10 cellular contexts compared by ENCODE assay signal in genomic region chr22:42906605-42907338, GRCh38. TPM values are rescaled to one million over a fixed set of nuclear protein-coding genes. Genes with fewer than 3 reads are reported as not detected.
DNase-seq lines count a peak whose midpoint lies in the region; ATAC-seq and TF ChIP-seq lines count a peak whose summit lies in the region.
"Had no signal": no experiment of that assay in that cellular context is flagged by ENCODE, and none has a peak within 500 bp of the region (broad histone marks: within the 10 kb centered on the region; RNA-seq: fewer than 3 reads in every experiment).

No MANE protein-coding gene starts in this region.

- H3K27me3 ChIP-seq in esophagus muscularis mucosa (no peaks in the 10 kb centered on the region), upper lobe of left lung (no peaks in the 10 kb centered on the region)

- TF ChIP-seq EP300 in esophagus muscularis mucosa (IDR thresholded peaks at IDR 0.05): no peak
- no peak for TF ChIP-seq EP300 in upper lobe of left lung (IDR thresholded peaks at IDR 0.05)

- peaks cover 0 to 31% (median 17%) of the 10 kb centered on the region in 4 donors for H3K36me3 ChIP-seq in esophagus muscularis mucosa
- peaks cover 5 to 33% (median 14%) of the 10 kb centered on the region in 4 donors for H3K36me3 ChIP-seq in upper lobe of left lung

- POLR2A ChIA-PET in RWPE1 (lab: Yijun Ruan, JAX; ENCODE audit: low non-redundant PET): no interaction called here

- TF ChIP-seq CTCF in RWPE1 (conservative IDR thresholded peaks at IDR 0.05; ENCODE audit: low read depth) (no peak), esophagus muscularis mucosa (IDR thresholded peaks at IDR 0.05) (no peak), upper lobe of left lung (IDR thresholded peaks at IDR 0.05) (no peak)

- H3K4me1 ChIP-seq in esophagus muscularis mucosa (peaks cover 96 to 100% (median 98%) of the 10 kb centered on the region in 4 donors), upper lobe of left lung (peaks cover 36 to 61% (median 40%) of the 10 kb centered on the region in 4 donors)

- intact Hi-C loops in esophagus muscularis mucosa (cut with DNase I): no loop called here

- CTCF ChIA-PET in RWPE1 (lab: Yijun Ruan, JAX): no interaction called here

- H3K27ac ChIP-seq in RWPE1: peak overlapping the region; percentile 81
- H3K27ac ChIP-seq in esophagus muscularis mucosa (replicated peaks in 1 of 4): peak overlapping the region; percentile 73 to 85 (median 76)
- H3K27ac ChIP-seq in upper lobe of left lung: peak overlapping the region in 3 of 4 donors; percentile 69 to 77 (median 73)

- H3K4me3 ChIP-seq in esophagus muscularis mucosa: no peak overlapping the region
- no peak overlapping the region for H3K4me3 ChIP-seq in upper lobe of left lung

- DNase-seq in RWPE1 (ENCODE audit: low spot score): no peak
- no peak for DNase-seq in esophagus muscularis mucosa (ENCODE audit: extremely low spot score)
- peak; percentile 57 for DNase-seq in mucosa of gallbladder (ENCODE audit: low spot score)
- DNase-seq in upper lobe of left lung: no peak
- no peak for DNase-seq in activated T-cell treated with anti-CD3 and anti-CD28 coated beads, Interleukin-2, amount 50 U/mL, for 48 hours
- DNase-seq in T-helper 9 cell: no peak
- no peak for DNase-seq in UCSD-AML1 (lab: John Stamatoyannopoulos, UW; ENCODE audit: unreplicated experiment)
- DNase-seq: activated CD4-positive, alpha-beta memory T cell treated with anti-CD3 and anti-CD28 coated beads for 36 hours; NCI-H69 had no signal

- 61% methylated on average over 6 of the region's 6 CpGs for WGBS in esophagus muscularis mucosa
- 59 to 61% methylated on average over 5 to 6 of the region's 6 CpGs for WGBS in upper lobe of left lung, 2 donors

- H3K9me3 ChIP-seq in esophagus muscularis mucosa (no peaks in the 10 kb centered on the region), upper lobe of left lung (no peaks in the 10 kb centered on the region)

- ATAC-seq in upper lobe of left lung (ENCODE audit: low FRiP score in 2 of 2) (peak in 1 of 2 donors; percentile 25), HG02678 (IDR thresholded peaks at IDR 0.05; ENCODE audit: unreplicated experiment) (no peak)

- TF ChIP-seq POLR2A in esophagus muscularis mucosa (IDR thresholded peaks at IDR 0.05; ENCODE audit: low read depth): no peak
- no peak for TF ChIP-seq POLR2A in upper lobe of left lung (IDR thresholded peaks at IDR 0.05)

RNA-seq across cellular contexts. Expression of gene ARFGAP3, which starts 49.7 kb away (rescaled TPM):
- 10 to 100 TPM; 38.8 to 63.5 (median 41.4) TPM for total RNA-seq in esophagus muscularis mucosa
- 49.8 TPM for total RNA-seq in mucosa of gallbladder
- total RNA-seq in upper lobe of left lung: 10 to 100 TPM; 25.9 to 60.8 (median 41.9) TPM
